Comparison of ENCODE assay signal across 1 cellular context in the genomic region with DNA sequence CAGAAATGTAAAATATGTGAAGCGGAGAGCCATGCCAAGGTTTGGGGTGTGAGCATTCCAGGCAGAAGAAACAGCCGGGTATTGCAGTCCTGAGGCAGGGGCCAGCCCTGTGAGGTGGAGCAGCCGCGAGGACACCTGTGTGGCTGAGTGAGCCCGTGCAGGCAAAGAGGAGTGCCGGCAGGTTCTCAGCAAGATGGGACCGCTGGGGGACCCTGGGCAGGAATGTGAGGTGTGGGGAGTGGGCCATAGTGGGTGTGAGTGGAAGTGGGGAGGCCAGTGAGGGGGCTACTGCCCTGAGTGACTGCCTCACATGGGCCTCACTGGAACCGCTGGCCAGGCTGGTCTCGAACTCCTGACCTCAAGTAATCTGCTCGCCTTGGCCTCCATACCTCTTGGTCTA.
TF ChIP-seq lines count a peak whose summit lies in the region.

No MANE protein-coding gene starts in this region.

TF ChIP-seq in K562, 482 proteins besides CTCF, POLR2A, EP300 and RAD21:
- TF ChIP-seq TAF7 (tag; IDR thresholded peaks at IDR 0.05) (no peak), POLR2G (IDR thresholded peaks at IDR 0.05; ENCODE audit: low read depth, low read length) (peak; percentile 72), HMGN3 (IDR thresholded peaks at IDR 0.05; ENCODE audit: borderline replicate concordance, extremely low read depth, insufficient read length, low read depth, low read length) (no peak), POLR2AphosphoS5 (IDR thresholded peaks at IDR 0.05; ENCODE audit: control insufficient read depth, insufficient read depth, low read depth, low read length) (peak; percentile 55; the same call in 1 of the 2 replicates), E2F3 (CRISPR knock-in tag; IDR thresholded peaks at IDR 0.05) (no peak), ZNF239 (CRISPR knock-in tag; IDR thresholded peaks at IDR 0.05) (no peak), ZNF436 (CRISPR knock-in tag; IDR thresholded peaks at IDR 0.05) (no peak), RBM22 (IDR thresholded peaks at IDR 0.05; ENCODE audit: low read depth, low read length, poor library complexity, severe bottlenecking) (peak; percentile 43), PPARD (CRISPR knock-in tag; IDR thresholded peaks at IDR 0.05) (no peak), SMARCB1 (IDR thresholded peaks at IDR 0.05; ENCODE audit: insufficient read length, low read depth) (no peak), POLR2B (IDR thresholded peaks at IDR 0.05; ENCODE audit: low read depth, partially characterized antibody) (peak; percentile 65), ZNF23 (CRISPR knock-in tag; IDR thresholded peaks at IDR 0.05) (no peak), BCL6 (CRISPR knock-in tag; IDR thresholded peaks at IDR 0.05) (no peak), SUPT5H (IDR thresholded peaks at IDR 0.05) (peak; percentile 59), ZNF282 (CRISPR knock-in tag; IDR thresholded peaks at IDR 0.05) (no peak), NFIX (CRISPR knock-in tag; IDR thresholded peaks at IDR 0.05; ENCODE audit: low read depth) (no peak), RBFOX2 (IDR thresholded peaks at IDR 0.05; ENCODE audit: low read depth, low read length) (peak; percentile 59), ZFPM2 (CRISPR knock-in tag; IDR thresholded peaks at IDR 0.05) (no peak), ATF7 (IDR thresholded peaks at IDR 0.05) (no peak)
- TF ChIP-seq, protein P1, sequence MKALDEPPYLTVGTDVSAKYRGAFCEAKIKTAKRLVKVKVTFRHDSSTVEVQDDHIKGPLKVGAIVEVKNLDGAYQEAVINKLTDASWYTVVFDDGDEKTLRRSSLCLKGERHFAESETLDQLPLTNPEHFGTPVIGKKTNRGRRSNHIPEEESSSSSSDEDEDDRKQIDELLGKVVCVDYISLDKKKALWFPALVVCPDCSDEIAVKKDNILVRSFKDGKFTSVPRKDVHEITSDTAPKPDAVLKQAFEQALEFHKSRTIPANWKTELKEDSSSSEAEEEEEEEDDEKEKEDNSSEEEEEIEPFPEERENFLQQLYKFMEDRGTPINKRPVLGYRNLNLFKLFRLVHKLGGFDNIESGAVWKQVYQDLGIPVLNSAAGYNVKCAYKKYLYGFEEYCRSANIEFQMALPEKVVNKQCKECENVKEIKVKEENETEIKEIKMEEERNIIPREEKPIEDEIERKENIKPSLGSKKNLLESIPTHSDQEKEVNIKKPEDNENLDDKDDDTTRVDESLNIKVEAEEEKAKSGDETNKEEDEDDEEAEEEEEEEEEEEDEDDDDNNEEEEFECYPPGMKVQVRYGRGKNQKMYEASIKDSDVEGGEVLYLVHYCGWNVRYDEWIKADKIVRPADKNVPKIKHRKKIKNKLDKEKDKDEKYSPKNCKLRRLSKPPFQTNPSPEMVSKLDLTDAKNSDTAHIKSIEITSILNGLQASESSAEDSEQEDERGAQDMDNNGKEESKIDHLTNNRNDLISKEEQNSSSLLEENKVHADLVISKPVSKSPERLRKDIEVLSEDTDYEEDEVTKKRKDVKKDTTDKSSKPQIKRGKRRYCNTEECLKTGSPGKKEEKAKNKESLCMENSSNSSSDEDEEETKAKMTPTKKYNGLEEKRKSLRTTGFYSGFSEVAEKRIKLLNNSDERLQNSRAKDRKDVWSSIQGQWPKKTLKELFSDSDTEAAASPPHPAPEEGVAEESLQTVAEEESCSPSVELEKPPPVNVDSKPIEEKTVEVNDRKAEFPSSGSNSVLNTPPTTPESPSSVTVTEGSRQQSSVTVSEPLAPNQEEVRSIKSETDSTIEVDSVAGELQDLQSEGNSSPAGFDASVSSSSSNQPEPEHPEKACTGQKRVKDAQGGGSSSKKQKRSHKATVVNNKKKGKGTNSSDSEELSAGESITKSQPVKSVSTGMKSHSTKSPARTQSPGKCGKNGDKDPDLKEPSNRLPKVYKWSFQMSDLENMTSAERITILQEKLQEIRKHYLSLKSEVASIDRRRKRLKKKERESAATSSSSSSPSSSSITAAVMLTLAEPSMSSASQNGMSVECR (CRISPR knock-in tag; IDR thresholded peaks at IDR 0.05), result no peak
- TF ChIP-seq, protein P2, sequence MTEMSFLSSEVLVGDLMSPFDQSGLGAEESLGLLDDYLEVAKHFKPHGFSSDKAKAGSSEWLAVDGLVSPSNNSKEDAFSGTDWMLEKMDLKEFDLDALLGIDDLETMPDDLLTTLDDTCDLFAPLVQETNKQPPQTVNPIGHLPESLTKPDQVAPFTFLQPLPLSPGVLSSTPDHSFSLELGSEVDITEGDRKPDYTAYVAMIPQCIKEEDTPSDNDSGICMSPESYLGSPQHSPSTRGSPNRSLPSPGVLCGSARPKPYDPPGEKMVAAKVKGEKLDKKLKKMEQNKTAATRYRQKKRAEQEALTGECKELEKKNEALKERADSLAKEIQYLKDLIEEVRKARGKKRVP (CRISPR knock-in tag; IDR thresholded peaks at IDR 0.05), result no peak
- TF ChIP-seq, protein P3, sequence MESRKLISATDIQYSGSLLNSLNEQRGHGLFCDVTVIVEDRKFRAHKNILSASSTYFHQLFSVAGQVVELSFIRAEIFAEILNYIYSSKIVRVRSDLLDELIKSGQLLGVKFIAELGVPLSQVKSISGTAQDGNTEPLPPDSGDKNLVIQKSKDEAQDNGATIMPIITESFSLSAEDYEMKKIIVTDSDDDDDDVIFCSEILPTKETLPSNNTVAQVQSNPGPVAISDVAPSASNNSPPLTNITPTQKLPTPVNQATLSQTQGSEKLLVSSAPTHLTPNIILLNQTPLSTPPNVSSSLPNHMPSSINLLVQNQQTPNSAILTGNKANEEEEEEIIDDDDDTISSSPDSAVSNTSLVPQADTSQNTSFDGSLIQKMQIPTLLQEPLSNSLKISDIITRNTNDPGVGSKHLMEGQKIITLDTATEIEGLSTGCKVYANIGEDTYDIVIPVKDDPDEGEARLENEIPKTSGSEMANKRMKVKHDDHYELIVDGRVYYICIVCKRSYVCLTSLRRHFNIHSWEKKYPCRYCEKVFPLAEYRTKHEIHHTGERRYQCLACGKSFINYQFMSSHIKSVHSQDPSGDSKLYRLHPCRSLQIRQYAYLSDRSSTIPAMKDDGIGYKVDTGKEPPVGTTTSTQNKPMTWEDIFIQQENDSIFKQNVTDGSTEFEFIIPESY (CRISPR knock-in tag; IDR thresholded peaks at IDR 0.05), result 0 out of 2 replicates have a peak, but pooled peaks have one; percentile 31
- TF ChIP-seq, protein P4, sequence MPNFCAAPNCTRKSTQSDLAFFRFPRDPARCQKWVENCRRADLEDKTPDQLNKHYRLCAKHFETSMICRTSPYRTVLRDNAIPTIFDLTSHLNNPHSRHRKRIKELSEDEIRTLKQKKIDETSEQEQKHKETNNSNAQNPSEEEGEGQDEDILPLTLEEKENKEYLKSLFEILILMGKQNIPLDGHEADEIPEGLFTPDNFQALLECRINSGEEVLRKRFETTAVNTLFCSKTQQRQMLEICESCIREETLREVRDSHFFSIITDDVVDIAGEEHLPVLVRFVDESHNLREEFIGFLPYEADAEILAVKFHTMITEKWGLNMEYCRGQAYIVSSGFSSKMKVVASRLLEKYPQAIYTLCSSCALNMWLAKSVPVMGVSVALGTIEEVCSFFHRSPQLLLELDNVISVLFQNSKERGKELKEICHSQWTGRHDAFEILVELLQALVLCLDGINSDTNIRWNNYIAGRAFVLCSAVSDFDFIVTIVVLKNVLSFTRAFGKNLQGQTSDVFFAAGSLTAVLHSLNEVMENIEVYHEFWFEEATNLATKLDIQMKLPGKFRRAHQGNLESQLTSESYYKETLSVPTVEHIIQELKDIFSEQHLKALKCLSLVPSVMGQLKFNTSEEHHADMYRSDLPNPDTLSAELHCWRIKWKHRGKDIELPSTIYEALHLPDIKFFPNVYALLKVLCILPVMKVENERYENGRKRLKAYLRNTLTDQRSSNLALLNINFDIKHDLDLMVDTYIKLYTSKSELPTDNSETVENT (CRISPR knock-in tag; IDR thresholded peaks at IDR 0.05), result no peak
- TF ChIP-seq, protein P5, sequence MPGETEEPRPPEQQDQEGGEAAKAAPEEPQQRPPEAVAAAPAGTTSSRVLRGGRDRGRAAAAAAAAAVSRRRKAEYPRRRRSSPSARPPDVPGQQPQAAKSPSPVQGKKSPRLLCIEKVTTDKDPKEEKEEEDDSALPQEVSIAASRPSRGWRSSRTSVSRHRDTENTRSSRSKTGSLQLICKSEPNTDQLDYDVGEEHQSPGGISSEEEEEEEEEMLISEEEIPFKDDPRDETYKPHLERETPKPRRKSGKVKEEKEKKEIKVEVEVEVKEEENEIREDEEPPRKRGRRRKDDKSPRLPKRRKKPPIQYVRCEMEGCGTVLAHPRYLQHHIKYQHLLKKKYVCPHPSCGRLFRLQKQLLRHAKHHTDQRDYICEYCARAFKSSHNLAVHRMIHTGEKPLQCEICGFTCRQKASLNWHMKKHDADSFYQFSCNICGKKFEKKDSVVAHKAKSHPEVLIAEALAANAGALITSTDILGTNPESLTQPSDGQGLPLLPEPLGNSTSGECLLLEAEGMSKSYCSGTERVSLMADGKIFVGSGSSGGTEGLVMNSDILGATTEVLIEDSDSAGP (CRISPR knock-in tag; IDR thresholded peaks at IDR 0.05), result no peak
- TF ChIP-seq, protein P6, sequence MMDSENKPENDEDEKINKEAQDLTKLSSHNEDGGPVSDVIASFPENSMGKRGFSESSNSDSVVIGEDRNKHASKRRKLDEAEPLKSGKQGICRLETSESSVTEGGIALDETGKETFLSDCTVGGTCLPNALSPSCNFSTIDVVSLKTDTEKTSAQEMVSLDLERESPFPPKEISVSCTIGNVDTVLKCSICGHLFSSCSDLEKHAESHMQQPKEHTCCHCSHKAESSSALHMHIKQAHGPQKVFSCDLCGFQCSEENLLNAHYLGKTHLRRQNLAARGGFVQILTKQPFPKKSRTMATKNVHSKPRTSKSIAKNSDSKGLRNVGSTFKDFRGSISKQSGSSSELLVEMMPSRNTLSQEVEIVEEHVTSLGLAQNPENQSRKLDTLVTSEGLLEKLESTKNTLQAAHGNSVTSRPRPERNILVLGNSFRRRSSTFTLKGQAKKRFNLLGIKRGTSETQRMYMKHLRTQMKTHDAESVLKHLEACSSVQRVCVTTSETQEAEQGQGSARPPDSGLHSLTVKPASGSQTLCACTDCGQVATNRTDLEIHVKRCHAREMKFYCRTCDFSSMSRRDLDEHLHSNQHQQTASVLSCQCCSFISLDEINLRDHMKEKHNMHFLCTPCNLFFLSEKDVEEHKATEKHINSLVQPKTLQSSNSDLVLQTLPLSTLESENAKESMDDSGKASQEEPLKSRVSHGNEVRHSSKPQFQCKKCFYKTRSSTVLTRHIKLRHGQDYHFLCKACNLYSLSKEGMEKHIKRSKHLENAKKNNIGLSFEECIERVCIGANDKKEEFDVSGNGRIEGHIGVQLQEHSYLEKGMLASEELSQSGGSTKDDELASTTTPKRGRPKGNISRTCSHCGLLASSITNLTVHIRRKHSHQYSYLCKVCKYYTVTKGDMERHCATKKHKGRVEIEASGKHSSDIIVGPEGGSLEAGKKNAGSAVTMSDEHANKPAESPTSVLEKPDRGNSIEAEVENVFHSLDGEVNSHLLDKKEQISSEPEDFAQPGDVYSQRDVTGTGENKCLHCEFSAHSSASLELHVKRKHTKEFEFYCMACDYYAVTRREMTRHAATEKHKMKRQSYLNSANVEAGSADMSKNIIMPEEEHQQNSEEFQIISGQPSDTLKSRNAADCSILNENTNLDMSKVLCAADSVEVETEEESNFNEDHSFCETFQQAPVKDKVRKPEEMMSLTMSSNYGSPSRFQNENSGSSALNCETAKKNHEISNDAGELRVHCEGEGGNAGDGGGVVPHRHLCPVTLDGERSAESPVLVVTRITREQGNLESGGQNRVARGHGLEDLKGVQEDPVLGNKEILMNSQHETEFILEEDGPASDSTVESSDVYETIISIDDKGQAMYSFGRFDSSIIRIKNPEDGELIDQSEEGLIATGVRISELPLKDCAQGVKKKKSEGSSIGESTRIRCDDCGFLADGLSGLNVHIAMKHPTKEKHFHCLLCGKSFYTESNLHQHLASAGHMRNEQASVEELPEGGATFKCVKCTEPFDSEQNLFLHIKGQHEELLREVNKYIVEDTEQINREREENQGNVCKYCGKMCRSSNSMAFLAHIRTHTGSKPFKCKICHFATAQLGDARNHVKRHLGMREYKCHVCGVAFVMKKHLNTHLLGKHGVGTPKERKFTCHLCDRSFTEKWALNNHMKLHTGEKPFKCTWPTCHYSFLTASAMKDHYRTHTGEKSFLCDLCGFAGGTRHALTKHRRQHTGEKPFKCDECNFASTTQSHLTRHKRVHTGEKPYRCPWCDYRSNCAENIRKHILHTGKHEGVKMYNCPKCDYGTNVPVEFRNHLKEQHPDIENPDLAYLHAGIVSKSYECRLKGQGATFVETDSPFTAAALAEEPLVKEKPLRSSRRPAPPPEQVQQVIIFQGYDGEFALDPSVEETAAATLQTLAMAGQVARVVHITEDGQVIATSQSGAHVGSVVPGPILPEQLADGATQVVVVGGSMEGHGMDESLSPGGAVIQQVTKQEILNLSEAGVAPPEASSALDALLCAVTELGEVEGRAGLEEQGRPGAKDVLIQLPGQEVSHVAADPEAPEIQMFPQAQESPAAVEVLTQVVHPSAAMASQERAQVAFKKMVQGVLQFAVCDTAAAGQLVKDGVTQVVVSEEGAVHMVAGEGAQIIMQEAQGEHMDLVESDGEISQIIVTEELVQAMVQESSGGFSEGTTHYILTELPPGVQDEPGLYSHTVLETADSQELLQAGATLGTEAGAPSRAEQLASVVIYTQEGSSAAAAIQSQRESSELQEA (IDR thresholded peaks at IDR 0.05; ENCODE audit: low read depth), result no peak
